ENCODE assay signal across 19 cellular contexts in genomic region chr11:1472180-1473005, GRCh38. TPM values are rescaled to one million over a fixed set of nuclear protein-coding genes. Genes with fewer than 3 reads are reported as not detected.
DNase-seq lines count a peak whose midpoint lies in the region; ATAC-seq, FAIRE-seq and TF ChIP-seq lines count a peak whose summit lies in the region.
"Had no signal": no experiment of that assay in that cellular context is flagged by ENCODE, and none has a peak within 500 bp of the region (broad histone marks: within the 10 kb centered on the region; RNA-seq: fewer than 3 reads in every experiment).

No MANE protein-coding gene starts in this region.

- POLR2A ChIA-PET in K562 (lab: Yijun Ruan, JAX), result interaction anchor here (0.6 to 0.7 kb wide), 2 partner anchors 8 to 134 kb away, joined by 3 to 4 read pairs; no protein-coding TSS in a partner anchor

- H3K4me1 ChIP-seq in K562 (replicated peaks in 1 of 2; ENCODE audit: control insufficient read depth in 2 of 2, insufficient read depth in 2 of 2, low read length in 2 of 2) (peaks cover 0 to 21% of the 10 kb centered on the region in 2 experiments; a peak in 2 of 5 replicates), heart left ventricle (peaks cover 0 to 14% (median 0%) of the 10 kb centered on the region in 12 donors), mucosa of descending colon (ENCODE audit: low read depth) (no peaks in the 10 kb centered on the region), spleen (peaks cover 0 to 15% (median 0%) of the 10 kb centered on the region in 6 donors)

- H3K9me1 ChIP-seq in K562 (ENCODE audit: control insufficient read depth, insufficient read depth, low read length), result no peaks in the 10 kb centered on the region

- WGBS in K562 (ENCODE audit: insufficient coverage, low coverage, missing lambda C conversion rate), result 73% methylated on average over 10 of the region's 21 CpGs
- 91 to 94% (median 91%) methylated on average over 13 to 21 of the region's 21 CpGs for WGBS in heart left ventricle, 4 donors
- 84 to 95% (median 92%) methylated on average over 12 to 21 of the region's 21 CpGs for WGBS in spleen, 5 donors

- in situ Hi-C loops in K562 (cut with MboI), result no loop called here

- no peaks in the 10 kb centered on the region for H3K79me2 ChIP-seq in K562 (ENCODE audit: control insufficient read depth, insufficient read depth, low read length)

- TF ChIP-seq CTCF in K562 (IDR thresholded peaks at IDR 0.05 in 2 of 3, conservative IDR thresholded peaks at IDR 0.05 in 1 of 3; ENCODE audit: insufficient read depth in 2 of 3, low read depth in 1 of 3, low read length in 3 of 3) (no peak), heart left ventricle (IDR thresholded peaks at IDR 0.05) (no peak), mucosa of descending colon (IDR thresholded peaks at IDR 0.05) (no peak), spleen (IDR thresholded peaks at IDR 0.05 in 8 of 11, conservative IDR thresholded peaks at IDR 0.05 in 3 of 11) (no peak)

- peaks cover 7% of the 10 kb centered on the region; the same call in 1 of the 3 replicates for H3K36me3 ChIP-seq in K562 (ENCODE audit: control insufficient read depth, insufficient read depth, low read length)
- peaks cover 0 to 90% (median 81%) of the 10 kb centered on the region in 9 donors for H3K36me3 ChIP-seq in heart left ventricle
- H3K36me3 ChIP-seq in mucosa of descending colon (ENCODE audit: low read depth), result no peaks in the 10 kb centered on the region
- peaks cover 0 to 100% (median 76%) of the 10 kb centered on the region in 6 donors for H3K36me3 ChIP-seq in spleen

- intact Hi-C loops in K562 (cut with micrococcal nuclease), result no loop called here
- intact Hi-C loops in heart left ventricle (cut with DNase I), result no loop called here
- intact Hi-C loops in mucosa of descending colon (cut with DNase I, micrococcal nuclease), result no loop called here
- intact Hi-C loops in spleen (cut with DNase I; ENCODE audit: low total_unique reads), result no loop called here

- H3K4me2 ChIP-seq in K562 (ENCODE audit: insufficient read depth, low read length), result no peak overlapping the region

- no peak for TF ChIP-seq EP300 in K562 (IDR thresholded peaks at IDR 0.05; ENCODE audit: low read length)

- DNase-seq in K562 (ENCODE audit: extremely low read depth in 1 of 4, low spot score in 3 of 4), result no peak
- peak in 3 of 5 donors; percentile 19 to 52 (median 22) for DNase-seq in heart left ventricle
- DNase-seq in mucosa of descending colon, result peak in 2 of 3 donors; percentile 15 to 31
- peak; percentile 52 for DNase-seq in spleen
- DNase-seq in urothelium cell line (ENCODE audit: low spot score), result no peak
- DNase-seq in stimulated activated CD4-positive, alpha-beta T cell treated with anti-CD3 and anti-CD28 coated beads, Interleukin-12 subunit alpha, Interleukin-12 subunit beta, amount 100 ng/mL, for 4 hours, result no peak
- DNase-seq in Ammon's horn (ENCODE audit: low spot score), result no peak
- DNase-seq: ACHN; AML-193; Calu3; CD4-positive, alpha-beta memory T cell; GM23248; HCEC 1CT; IMR-90; NCI-H1417; NCI-H1930; NCI-H526 treated with DMSO at 0.1 percent for 48 hours; NK-92 treated with Interleukin-12 subunit alpha and Interleukin-12 subunit beta, amount 100 ng/mL, for 24 hours had no signal

- TF ChIP-seq POLR2A in K562 (conservative IDR thresholded peaks at IDR 0.05) (no peak), heart left ventricle (IDR thresholded peaks at IDR 0.05) (no peak), spleen (IDR thresholded peaks at IDR 0.05) (no peak)

- ATAC-seq in K562 (no peak), heart left ventricle (no peak), mucosa of descending colon (no peak), GM21619 (IDR thresholded peaks at IDR 0.05; ENCODE audit: unreplicated experiment) (no peak)

- H3K27ac ChIP-seq in K562 (ENCODE audit: extremely low read depth, low read depth, low read length) (no peak overlapping the region), heart left ventricle (peak overlapping the region in 1 of 12 donors; percentile 11), spleen (no peak overlapping the region)
- H3K27ac ChIP-seq: GM23248 had no signal

- no TSS peak for BruUV-seq in K562 (replicated peaks; lab: Mats Ljungman, UMichigan)

- H3K9ac ChIP-seq in K562 (ENCODE audit: insufficient read depth in 1 of 2, low read depth in 2 of 2, low read length in 2 of 2), result no peak overlapping the region
- H3K9ac ChIP-seq: GM23248 had no signal

- H3K27me3 ChIP-seq in K562 (ENCODE audit: control insufficient read depth in 2 of 2, insufficient read depth in 2 of 2, low read length in 2 of 2) (no peaks in the 10 kb centered on the region), heart left ventricle (no peaks in the 10 kb centered on the region), spleen (replicated peaks in 1 of 7) (no peaks in the 10 kb centered on the region)

- 0 out of 2 replicates have a peak, but pooled peaks cover 9% of the 10 kb centered on the region for H4K20me1 ChIP-seq in K562 (replicated peaks; ENCODE audit: control insufficient read depth, insufficient read depth, low read length)

- H3K4me3 ChIP-seq in K562 (no peak overlapping the region), heart left ventricle (no peak overlapping the region), mucosa of descending colon (no peak overlapping the region), spleen (no peak overlapping the region)
- H3K4me3 ChIP-seq: GM23248 had no signal

- CTCF ChIA-PET in K562 (lab: Yijun Ruan, JAX; ENCODE audit: low intra/inter-chr PET ratio), result no interaction called here

- H2AFZ ChIP-seq in K562 (ENCODE audit: low read depth, low read length), result no peak overlapping the region
- H2AFZ ChIP-seq: GM23248 had no signal

- TF ChIP-seq RAD21 in K562 (CRISPR knock-in tag; conservative IDR thresholded peaks at IDR 0.05 in 1 of 2, IDR thresholded peaks at IDR 0.05 in 1 of 2), result no peak

- FAIRE-seq in K562 (lab: Jason Lieb, UNC), result no peak
- no peak for FAIRE-seq in urothelium cell line (lab: Jason Lieb, UNC)

- H3K9me3 ChIP-seq in K562 (replicated peaks; ENCODE audit: control insufficient read depth, insufficient read depth, low read depth, low read length) (no peaks in the 10 kb centered on the region), heart left ventricle (no peaks in the 10 kb centered on the region), mucosa of descending colon (no peaks in the 10 kb centered on the region), spleen (no peaks in the 10 kb centered on the region)

TF ChIP-seq in K562, 482 proteins besides CTCF, POLR2A, EP300 and RAD21:
- TF ChIP-seq HMG20A (CRISPR knock-in tag; conservative IDR thresholded peaks at IDR 0.05), result no peak
- TF ChIP-seq POLR2G (IDR thresholded peaks at IDR 0.05; ENCODE audit: low read depth, low read length), result peak; percentile 16; the same call in 1 of the 2 replicates
- no peak for TF ChIP-seq PHF21A (IDR thresholded peaks at IDR 0.05; ENCODE audit: borderline replicate concordance, low read depth)
- TF ChIP-seq, protein P1, sequence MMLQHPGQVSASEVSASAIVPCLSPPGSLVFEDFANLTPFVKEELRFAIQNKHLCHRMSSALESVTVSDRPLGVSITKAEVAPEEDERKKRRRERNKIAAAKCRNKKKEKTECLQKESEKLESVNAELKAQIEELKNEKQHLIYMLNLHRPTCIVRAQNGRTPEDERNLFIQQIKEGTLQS (IDR thresholded peaks at IDR 0.05), result no peak
- TF ChIP-seq, protein P1 (CRISPR knock-in tag; conservative IDR thresholded peaks at IDR 0.05), result no peak

RNA-seq across cellular contexts. Expression of gene MOB2, which starts 14.2 kb away (rescaled TPM):
- total RNA-seq in K562 (2011; cell fraction: chromatin; rRNA removed; ENCODE audit: low replicate concordance), result 14.8 and 29.8 TPM in 2 replicates
- 29.5 and 31.0 TPM in 2 replicates for total RNA-seq in K562 (2011; cell fraction: nucleolus; rRNA removed)
- 17.6 and 19.9 TPM in 2 replicates for total RNA-seq in K562 (2011; cell fraction: nucleoplasm; rRNA removed)
- 18.9 and 19.1 TPM in 2 replicates for total RNA-seq in K562 (2014; rRNA removed)
- total RNA-seq in K562 (2014; rRNA removed; fragmentation: Illumina TruSeq; extraction: Trizol), result 9.0 and 16.7 TPM in 2 replicates
- 18.9 and 19.2 TPM in 2 replicates for total RNA-seq in K562 (2015; rRNA removed; fragmentation: Illumina TruSeq; extraction: Trizol)
- 23.6 and 24.9 TPM in 2 replicates for total RNA-seq in K562 (2021)
- 30.4 and 33.3 TPM in 2 replicates for polyA plus RNA-seq in K562 (2011; rRNA removed)
- 32.0 and 48.0 TPM in 2 replicates for polyA plus RNA-seq in K562 (2011; cell fraction: cytosol; rRNA removed)
- polyA plus RNA-seq in K562 (2011; cell fraction: nucleus; rRNA removed), result 38.7 and 62.4 TPM in 2 replicates
- polyA plus RNA-seq in K562 (2012), result 19.2 and 26.7 TPM in 2 replicates
- 36.8 and 46.3 TPM in 2 replicates for polyA plus RNA-seq in K562 (2014; fragmentation: Illumina TruSeq; extraction: Trizol)
- under 1 TPM; 0.17 to 0.41 TPM for polyA plus RNA-seq in K562 (2014; fragmentation: Nextera tagmentation; extraction: Ambion mirVana)
- 24.3 and 27.5 TPM in 2 replicates for polyA plus RNA-seq in K562 (2014; rRNA removed)
- 16.6 and 22.5 TPM in 2 replicates for polyA minus RNA-seq in K562 (2011; rRNA and poly(A)+ RNA removed)
- polyA minus RNA-seq in K562 (2011; cell fraction: cytosol; rRNA and poly(A)+ RNA removed), result 10.3 and 13.7 TPM in 2 replicates
- polyA minus RNA-seq in K562 (2011; cell fraction: nucleus; rRNA and poly(A)+ RNA removed), result 7.5 and 12.7 TPM in 2 replicates
- total RNA-seq in heart left ventricle, result 10 to 100 TPM; 35.5 to 53.7 (median 44.7) TPM
- 10 to 100 TPM; 27.4 to 61.1 TPM for polyA plus RNA-seq in heart left ventricle
- total RNA-seq in mucosa of descending colon, result 100 to 1,000 TPM in 1 of 3 donors, 10 to 100 TPM in 2; 54.9 to 108 (median 61.5) TPM
- total RNA-seq in spleen, result 10 to 100 TPM; 28.1 to 49.8 (median 42.3) TPM
- polyA plus RNA-seq in spleen, result 10 to 100 TPM; 30.5 to 51.5 (median 32.6) TPM

Comparison
In these comparisons a context has a peak if more than half of its experiments do, and no peak if none do; other contexts are left out.
1. DNase-seq: peak in heart left ventricle (3 of 5), mucosa of descending colon (2 of 3) and spleen (single experiment); none in K562 (0 of 4), urothelium cell line (single experiment), stimulated activated CD4-positive, alpha-beta T cell treated with anti-CD3 and anti-CD28 coated beads, Interleukin-12 subunit alpha, Interleukin-12 subunit beta, amount 100 ng/mL, for 4 hours (single experiment) and Ammon's horn (single experiment).